Comparison of ENCODE assay signal across 10 cellular contexts in genomic region chr14:24432259-24433131, GRCh38. TPM values are rescaled to one million over a fixed set of nuclear protein-coding genes. Genes with fewer than 3 reads are reported as not detected.
DNase-seq lines count a peak whose midpoint lies in the region; ATAC-seq, FAIRE-seq and TF ChIP-seq lines count a peak whose summit lies in the region.
"Had no signal": no experiment of that assay in that cellular context is flagged by ENCODE, and none has a peak within 500 bp of the region (broad histone marks: within the 10 kb centered on the region; RNA-seq: fewer than 3 reads in every experiment).

No MANE protein-coding gene starts in this region.

- H3K4me1 ChIP-seq in A549 = peaks cover 14% of the 10 kb centered on the region

- CTCF ChIA-PET in A549 (lab: Yijun Ruan, JAX) = interaction anchor here (0.6 to 18.0 kb wide), 29 partner anchors 9 to 375 kb away, joined by 3 to 1142 read pairs (median 9); partner anchors contain the start of genes ADCY4, CIDEB, DHRS1 and LTB4R

- TF ChIP-seq POLR2A in A549 (IDR thresholded peaks at IDR 0.05; ENCODE audit: low read length) (no peak), GM18505 (IDR thresholded peaks at IDR 0.05; ENCODE audit: borderline replicate concordance, extremely low read depth, insufficient read depth, insufficient read length) (peak; percentile 37)

- no peak for DNase-seq in A549 (ENCODE audit: low read depth in 1 of 2, low spot score in 1 of 2)
- DNase-seq in cerebellar cortex (ENCODE audit: low spot score) = peak; percentile 0
- DNase-seq in naive thymus-derived CD8-positive, alpha-beta T cell = peak in 1 of 10 donors; percentile 62
- DNase-seq in foreskin melanocyte = no peak
- no peak for DNase-seq in NCI-H2029 (lab: John Stamatoyannopoulos, UW)
- DNase-seq in DMS153 (lab: John Stamatoyannopoulos, UW) = no peak

- no peak for TF ChIP-seq RAD21 in A549 (conservative IDR thresholded peaks at IDR 0.05 in 1 of 2, IDR thresholded peaks at IDR 0.05 in 1 of 2)

- no peak for TF ChIP-seq CTCF in A549 (IDR thresholded peaks at IDR 0.05)

- no peak overlapping the region for H3K4me3 ChIP-seq in A549

- H3K9me3 ChIP-seq in A549 = no peaks in the 10 kb centered on the region
- H3K9me3 ChIP-seq: right lobe of liver had no signal

- ATAC-seq in A549 (no peak), GM18505 (IDR thresholded peaks at IDR 0.05; ENCODE audit: unreplicated experiment) (no peak), GM19035 (IDR thresholded peaks at IDR 0.05; ENCODE audit: unreplicated experiment) (no peak)
- ATAC-seq in naive thymus-derived CD8-positive, alpha-beta T cell = no peak

- H3K4me2 ChIP-seq in A549 = peak overlapping the region; percentile 88

- H3K4me3 Mint-ChIP-seq in naive thymus-derived CD8-positive, alpha-beta T cell = peak overlapping the region in 3 of 10 donors; percentile 12 to 85 (median 39)

- no peaks in the 10 kb centered on the region for H3K27me3 Mint-ChIP-seq in naive thymus-derived CD8-positive, alpha-beta T cell
- H3K27me3 Mint-ChIP-seq: stimulated activated naive CD8-positive, alpha-beta T cell treated with anti-CD3 and anti-CD28 coated beads, Interleukin-15, amount 100 ng/mL, for 72 hours had no signal

- no peaks in the 10 kb centered on the region for H3K9me3 Mint-ChIP-seq in naive thymus-derived CD8-positive, alpha-beta T cell
- H3K9me3 Mint-ChIP-seq: stimulated activated naive CD8-positive, alpha-beta T cell treated with anti-CD3 and anti-CD28 coated beads, Interleukin-15, amount 100 ng/mL, for 72 hours had no signal

- peak overlapping the region in 7 of 10 donors; percentile 19 to 98 (median 52) for H3K27ac Mint-ChIP-seq in naive thymus-derived CD8-positive, alpha-beta T cell

- H3K4me1 Mint-ChIP-seq in naive thymus-derived CD8-positive, alpha-beta T cell = peaks cover 25 to 58% (median 50%) of the 10 kb centered on the region in 4 donors

- no peak for TF ChIP-seq EP300 in A549 (IDR thresholded peaks at IDR 0.05)

- WGBS in A549 (ENCODE audit: missing lambda C conversion rate) = 93% methylated on average over 12 of the region's 24 CpGs

- POLR2A ChIA-PET in A549 (lab: Yijun Ruan, JAX) = interaction anchor here (0.8 to 3.6 kb wide), 10 partner anchors 10 to 190 kb away, joined by 4 to 66 read pairs (median 5); partner anchors contain the start of genes DHRS1, NOP9, RABGGTA and SDR39U1
- POLR2A ChIA-PET in naive thymus-derived CD8-positive, alpha-beta T cell (lab: Charles Lee) = interaction anchor here (0.7 to 5.2 kb wide), 17 partner anchors 9 to 292 kb away, joined by 3 to 110 read pairs (median 9); partner anchors contain the start of genes ADCY4, CHMP4A, CIDEB and DHRS1

- peaks cover 0 to 53% (median 4%) of the 10 kb centered on the region in 3 donors for H3K36me3 Mint-ChIP-seq in naive thymus-derived CD8-positive, alpha-beta T cell

- FAIRE-seq in A549 (lab: Jason Lieb, UNC) = no peak

- H3K27ac ChIP-seq in A549 = peak overlapping the region in 1 of 2 experiments; percentile 51; a peak in 2 of 6 replicates

TF ChIP-seq in A549, 52 proteins besides CTCF, POLR2A, EP300 and RAD21 (continues in another document):
- TF ChIP-seq HOXB5 (CRISPR knock-in tag; IDR thresholded peaks at IDR 0.05) (no peak), RCOR1 (IDR thresholded peaks at IDR 0.05; ENCODE audit: low read depth, low read length) (no peak), REST (IDR thresholded peaks at IDR 0.05) (no peak), KDM1A (IDR thresholded peaks at IDR 0.05; ENCODE audit: low read depth) (no peak), EHF (CRISPR knock-in tag; IDR thresholded peaks at IDR 0.05) (no peak), JUNB (IDR thresholded peaks at IDR 0.05) (no peak), HOXB13 (CRISPR knock-in tag; IDR thresholded peaks at IDR 0.05; ENCODE audit: low read depth) (no peak), FOSL2 (IDR thresholded peaks at IDR 0.05) (no peak), FOSL2 (CRISPR knock-in tag; IDR thresholded peaks at IDR 0.05) (no peak), HOXA7 (CRISPR knock-in tag; IDR thresholded peaks at IDR 0.05) (no peak), NPAS2 (CRISPR knock-in tag; IDR thresholded peaks at IDR 0.05; ENCODE audit: borderline replicate concordance) (no peak), BCL3 (IDR thresholded peaks at IDR 0.05) (no peak), EHMT2 (IDR thresholded peaks at IDR 0.05; ENCODE audit: low read depth) (no peak), E2F6 (IDR thresholded peaks at IDR 0.05; ENCODE audit: borderline replicate concordance, low read depth) (no peak), SREBF2 (IDR thresholded peaks at IDR 0.05) (no peak), SMC3 (IDR thresholded peaks at IDR 0.05) (no peak)

RNA-seq across cellular contexts. Expression of gene KHNYN, which starts 2.7 kb away (rescaled TPM):
- polyA plus RNA-seq in A549 (2011; rRNA removed) = 19.0 and 25.0 TPM in 2 replicates
- 9.0 and 12.7 TPM in 2 replicates for polyA plus RNA-seq in A549 (2012; cell fraction: cytosol; rRNA removed)
- polyA plus RNA-seq in A549 (2012; cell fraction: nucleus; rRNA removed) = 23.7 and 26.2 TPM in 2 replicates
- 23.5 to 26.4 TPM (median 25.2 TPM) in 3 replicates for polyA plus RNA-seq in A549 (2017; fragmentation: RNase III; extraction: RNeasy Plus Mini Kit Qiagen cat#74134 plus additional on column Dnase treatment)
- polyA minus RNA-seq in A549 (2011; rRNA and poly(A)+ RNA removed) = 33.6 and 37.6 TPM in 2 replicates
- total RNA-seq in naive thymus-derived CD8-positive, alpha-beta T cell = 100 to 1,000 TPM; 142 to 150 TPM
- polyA plus RNA-seq in naive thymus-derived CD8-positive, alpha-beta T cell = 10 to 100 TPM in 2 of 3 donors, 1 to 10 TPM in 1; 9.1 to 16.9 (median 10.6) TPM

RNA-seq across cellular contexts. Expression of gene CBLN3, which starts 3.0 kb away (rescaled TPM):
- polyA plus RNA-seq in A549 (2011; rRNA removed) (1.3 and 1.6 TPM in 2 replicates), A549 (2017; fragmentation: RNase III; extraction: RNeasy Plus Mini Kit Qiagen cat#74134 plus additional on column Dnase treatment) (1.1 to 1.5 TPM (median 1.4 TPM) in 3 replicates)
- polyA plus RNA-seq in A549 (2012; cell fraction: cytosol; rRNA removed) = 0.77 and 0.88 TPM in 2 replicates
- polyA plus RNA-seq in A549 (2012; cell fraction: nucleus; rRNA removed) = 1.4 and 2.1 TPM in 2 replicates
- polyA minus RNA-seq in A549 (2011; rRNA and poly(A)+ RNA removed) = 0.97 and 1.1 TPM in 2 replicates
- 1 to 10 TPM; 3.9 to 4.8 TPM for total RNA-seq in naive thymus-derived CD8-positive, alpha-beta T cell
- polyA plus RNA-seq in naive thymus-derived CD8-positive, alpha-beta T cell = under 1 TPM in 1 of 3 donors, not detected in 2; 0.23 TPM

RNA-seq across cellular contexts. Expression of gene SDR39U1, which starts 10.1 kb away (rescaled TPM):
- polyA plus RNA-seq in A549 (2011; rRNA removed) (57.3 and 64.4 TPM in 2 replicates), A549 (2017; fragmentation: RNase III; extraction: RNeasy Plus Mini Kit Qiagen cat#74134 plus additional on column Dnase treatment) (48.1 to 61.1 TPM (median 57.6 TPM) in 3 replicates)
- polyA plus RNA-seq in A549 (2012; cell fraction: cytosol; rRNA removed) = 69.0 and 79.4 TPM in 2 replicates
- 230 and 267 TPM in 2 replicates for polyA plus RNA-seq in A549 (2012; cell fraction: nucleus; rRNA removed)
- polyA minus RNA-seq in A549 (2011; rRNA and poly(A)+ RNA removed) = 20.6 and 25.7 TPM in 2 replicates
- 100 to 1,000 TPM; 140 to 145 TPM for total RNA-seq in naive thymus-derived CD8-positive, alpha-beta T cell
- 10 to 100 TPM; 70.3 to 90.8 (median 89.5) TPM for polyA plus RNA-seq in naive thymus-derived CD8-positive, alpha-beta T cell

RNA-seq across cellular contexts. Expression of gene NYNRIN, which starts 33.7 kb away (rescaled TPM):
- polyA plus RNA-seq in A549 (2011; rRNA removed) = 0.44 and 0.60 TPM in 2 replicates
- 0.08 and 0.16 TPM in 2 replicates for polyA plus RNA-seq in A549 (2012; cell fraction: cytosol; rRNA removed)
- polyA plus RNA-seq in A549 (2012; cell fraction: nucleus; rRNA removed) = 0.26 and 0.35 TPM in 2 replicates
- 0.17 to 0.29 TPM (median 0.19 TPM) in 3 replicates for polyA plus RNA-seq in A549 (2017; fragmentation: RNase III; extraction: RNeasy Plus Mini Kit Qiagen cat#74134 plus additional on column Dnase treatment)
- polyA minus RNA-seq in A549 (2011; rRNA and poly(A)+ RNA removed) = 0.92 and 1.2 TPM in 2 replicates
- total RNA-seq in naive thymus-derived CD8-positive, alpha-beta T cell = under 1 TPM; 0.29 to 0.36 TPM
- under 1 TPM in 1 of 3 donors, not detected in 2; 0.13 TPM for polyA plus RNA-seq in naive thymus-derived CD8-positive, alpha-beta T cell
